Comparison of ENCODE assay signal across 2 cellular contexts in genomic region chr7:156607332-156608175, GRCh38.
TF ChIP-seq lines count a peak whose summit lies in the region.

No MANE protein-coding gene starts in this region.

TF ChIP-seq in A549, 52 proteins besides CTCF, POLR2A, EP300 and RAD21 (continued from another document):
- TF ChIP-seq USF2 (IDR thresholded peaks at IDR 0.05): no peak
- no peak for TF ChIP-seq HOXA7 (CRISPR knock-in tag; IDR thresholded peaks at IDR 0.05)
- TF ChIP-seq FOSB (CRISPR knock-in tag; IDR thresholded peaks at IDR 0.05): no peak
- no peak for TF ChIP-seq CBX8 (IDR thresholded peaks at IDR 0.05)
- no peak for TF ChIP-seq FOSL2 (IDR thresholded peaks at IDR 0.05)
- TF ChIP-seq FOSL2 (CRISPR knock-in tag; IDR thresholded peaks at IDR 0.05): no peak
- TF ChIP-seq E2F6 (IDR thresholded peaks at IDR 0.05; ENCODE audit: borderline replicate concordance, low read depth): no peak

TF ChIP-seq in GM23338, 12 proteins besides CTCF, POLR2A, EP300 and RAD21 (continued from another document):
- no peak for TF ChIP-seq ZNF462 (CRISPR knock-in tag; IDR thresholded peaks at IDR 0.05)
- no peak for TF ChIP-seq STAT1 (IDR thresholded peaks at IDR 0.05; ENCODE audit: unreplicated experiment)
- no peak for TF ChIP-seq EZH2 (IDR thresholded peaks at IDR 0.05; ENCODE audit: low read depth, unreplicated experiment)
- TF ChIP-seq ZNF114 (CRISPR knock-in tag; IDR thresholded peaks at IDR 0.05): no peak
- no peak for TF ChIP-seq CREB1 (CRISPR knock-in tag; IDR thresholded peaks at IDR 0.05; ENCODE audit: low read depth)
- TF ChIP-seq ETS1 (IDR thresholded peaks at IDR 0.05): no peak
- TF ChIP-seq POLR2AphosphoS5 (IDR thresholded peaks at IDR 0.05; ENCODE audit: low read depth): no peak
